19 cellular contexts compared by ENCODE assay signal in the genomic region with DNA sequence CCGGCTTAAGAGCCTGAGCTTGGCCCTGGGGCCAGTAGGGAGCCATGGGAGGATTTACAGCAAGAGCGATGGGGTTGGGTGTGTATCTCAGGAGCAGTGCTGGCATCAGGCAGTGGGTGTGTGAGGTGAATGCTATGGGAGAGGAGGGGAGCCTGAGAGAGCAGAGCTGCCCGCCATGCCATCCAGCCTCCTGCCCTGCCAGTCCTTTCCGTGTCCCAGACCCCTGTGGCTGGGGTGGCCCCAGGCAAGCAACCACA. TPM values are rescaled to one million over a fixed set of nuclear protein-coding genes. Genes with fewer than 3 reads are reported as not detected.
DNase-seq lines count a peak whose midpoint lies in the region; ATAC-seq and TF ChIP-seq lines count a peak whose summit lies in the region.
"Had no signal": no experiment of that assay in that cellular context is flagged by ENCODE, and none has a peak within 500 bp of the region (broad histone marks: within the 10 kb centered on the region; RNA-seq: fewer than 3 reads in every experiment).

No MANE protein-coding gene starts in this region.

- H3K27me3 Mint-ChIP-seq in nephron progenitor cell (ENCODE audit: low read depth, poor library complexity) = peaks cover 5% of the 10 kb centered on the region
- H3K27me3 Mint-ChIP-seq in type B pancreatic cell = no peaks in the 10 kb centered on the region
- H3K27me3 Mint-ChIP-seq: IgD-negative memory B cell had no signal

- H3K9me3 ChIP-seq in HUES48 (ENCODE audit: control insufficient read depth, insufficient read depth, low read length) (no peaks in the 10 kb centered on the region), duodenal mucosa (ENCODE audit: control insufficient read depth in 1 of 2, low read length in 2 of 2) (no peaks in the 10 kb centered on the region), thyroid gland (no peaks in the 10 kb centered on the region), breast epithelium (no peaks in the 10 kb centered on the region)
- H3K9me3 ChIP-seq: BLaER1, left lung, ovary, sigmoid colon, upper lobe of left lung had no signal

- H3K9me3 Mint-ChIP-seq in nephron progenitor cell = no peaks in the 10 kb centered on the region
- no peaks in the 10 kb centered on the region for H3K9me3 Mint-ChIP-seq in type B pancreatic cell
- H3K9me3 Mint-ChIP-seq: IgD-negative memory B cell had no signal

- H3K4me3 Mint-ChIP-seq in nephron progenitor cell = no peak overlapping the region
- H3K4me3 Mint-ChIP-seq in type B pancreatic cell = no peak overlapping the region
- H3K4me3 Mint-ChIP-seq: IgD-negative memory B cell had no signal

- TF ChIP-seq POLR2A in thyroid gland (IDR thresholded peaks at IDR 0.05) (no peak), breast epithelium (IDR thresholded peaks at IDR 0.05) (no peak)

- H3K4me1 ChIP-seq in HUES48 (ENCODE audit: control insufficient read depth, insufficient read depth, low read length) (no peaks in the 10 kb centered on the region), duodenal mucosa (ENCODE audit: control insufficient read depth in 1 of 2, insufficient read depth in 2 of 2, low read length in 2 of 2) (peaks cover 27 to 33% of the 10 kb centered on the region in 2 donors), thyroid gland (no peaks in the 10 kb centered on the region), breast epithelium (no peaks in the 10 kb centered on the region)
- H3K4me1 ChIP-seq: left lung, sigmoid colon, upper lobe of left lung had no signal

- WGBS in thyroid gland, 2 donors = 94 to 100% methylated on average over 4 of the region's 4 CpGs

- H3K36me3 ChIP-seq in HUES48 (ENCODE audit: control insufficient read depth, insufficient read depth, low read length) (peaks cover 69% of the 10 kb centered on the region), duodenal mucosa (ENCODE audit: control insufficient read depth in 1 of 2, insufficient read depth in 2 of 2, low read length in 2 of 2) (peaks cover 9 to 49% of the 10 kb centered on the region in 2 donors), thyroid gland (peaks cover 10% of the 10 kb centered on the region in 2 donors), breast epithelium (no peaks in the 10 kb centered on the region)
- H3K36me3 ChIP-seq: BLaER1, ovary had no signal

- H3K36me3 Mint-ChIP-seq in nephron progenitor cell (ENCODE audit: low read depth) = no peaks in the 10 kb centered on the region
- H3K36me3 Mint-ChIP-seq in type B pancreatic cell = no peaks in the 10 kb centered on the region

- H3K9ac ChIP-seq in HUES48 (ENCODE audit: low read depth, low read length) (no peak overlapping the region), duodenal mucosa (ENCODE audit: low read depth in 1 of 2, low read length in 2 of 2) (peak overlapping the region; percentile 40 to 65)
- H3K9ac ChIP-seq: BLaER1 had no signal

- no peak for TF ChIP-seq CTCF in nephron progenitor cell (IDR thresholded peaks at IDR 0.05)
- TF ChIP-seq CTCF in type B pancreatic cell (conservative IDR thresholded peaks at IDR 0.05) = no peak
- no peak for TF ChIP-seq CTCF in thyroid gland (IDR thresholded peaks at IDR 0.05)
- no peak for TF ChIP-seq CTCF in breast epithelium (IDR thresholded peaks at IDR 0.05)

- H3K27ac Mint-ChIP-seq in nephron progenitor cell (peak overlapping the region; percentile 54), type B pancreatic cell (peak overlapping the region; percentile 36)
- H3K27ac Mint-ChIP-seq: IgD-negative memory B cell had no signal

- H3K27me3 ChIP-seq in HUES48 (ENCODE audit: control insufficient read depth, insufficient read depth, low read length) = no peaks in the 10 kb centered on the region
- H3K27me3 ChIP-seq in duodenal mucosa (ENCODE audit: control insufficient read depth in 1 of 2, insufficient read depth in 2 of 2, low read length in 2 of 2) = no peaks in the 10 kb centered on the region
- H3K27me3 ChIP-seq in thyroid gland = no peaks in the 10 kb centered on the region
- H3K27me3 ChIP-seq in breast epithelium = no peaks in the 10 kb centered on the region
- H3K27me3 ChIP-seq: left lung, ovary, sigmoid colon, upper lobe of left lung had no signal

- intact Hi-C loops in thyroid gland (cut with DNase I) = no loop called here
- intact Hi-C loops in breast epithelium (cut with DNase I; ENCODE audit: low total_unique reads) = no loop called here
- intact Hi-C loops in Right ventricle myocardium inferior (cut with DNase I) = no loop called here

- ATAC-seq in Right ventricle myocardium inferior = no peak

- H3K27ac ChIP-seq in HUES48 (ENCODE audit: low read depth, low read length) = peak overlapping the region; percentile 58
- H3K27ac ChIP-seq in duodenal mucosa (ENCODE audit: low read depth, low read length) = peak overlapping the region; percentile 87
- H3K27ac ChIP-seq in thyroid gland = no peak overlapping the region
- no peak overlapping the region for H3K27ac ChIP-seq in breast epithelium
- H3K27ac ChIP-seq: BLaER1, left lung, ovary, sigmoid colon, upper lobe of left lung had no signal

- no peak overlapping the region for H3K4me3 ChIP-seq in HUES48 (ENCODE audit: low read depth, low read length)
- no peak overlapping the region for H3K4me3 ChIP-seq in duodenal mucosa (ENCODE audit: low read depth in 1 of 2, low read length in 2 of 2)
- no peak overlapping the region for H3K4me3 ChIP-seq in thyroid gland (replicated peaks in 1 of 3)
- H3K4me3 ChIP-seq in breast epithelium = no peak overlapping the region
- H3K4me3 ChIP-seq: BLaER1, left lung, ovary, sigmoid colon, upper lobe of left lung had no signal

- H3K4me1 Mint-ChIP-seq in nephron progenitor cell = peaks cover 36% of the 10 kb centered on the region
- H3K4me1 Mint-ChIP-seq in type B pancreatic cell (ENCODE audit: unreplicated experiment) = no peaks in the 10 kb centered on the region
- H3K4me1 Mint-ChIP-seq: IgD-negative memory B cell had no signal

- no peak for DNase-seq in nephron progenitor cell
- no peak for DNase-seq in type B pancreatic cell (ENCODE audit: extremely low spot score, unreplicated experiment)
- no peak for DNase-seq in thyroid gland
- no peak for DNase-seq in breast epithelium (ENCODE audit: low spot score in 2 of 2)
- no peak for DNase-seq in Right ventricle myocardium inferior (ENCODE audit: missing footprints)
- DNase-seq: MM.1S; NCI-H187 treated with DMSO at 0.1 percent for 48 hours; NCI-H446 treated with DMSO at 0.1 percent for 48 hours; ovary; sigmoid colon; stimulated activated naive CD4-positive, alpha-beta T cell treated with Interleukin-2 at 50 U/mL for 16 hours; upper lobe of left lung had no signal

RNA-seq across cellular contexts. Expression of gene FAM83G, which starts 23.3 kb away (rescaled TPM):
- total RNA-seq in type B pancreatic cell (ENCODE audit: low replicate concordance) (8.3 and 18.5 TPM in 2 replicates), thyroid gland (10 to 100 TPM; 11.9 to 21.3 (median 13.9) TPM), breast epithelium (10 to 100 TPM in 1 of 3 donors, 1 to 10 TPM in 2; 1.8 to 11.0 (median 7.2) TPM), Right ventricle myocardium inferior (2.7 TPM)

RNA-seq across cellular contexts. Expression of gene SLC5A10, which starts 29.3 kb away (rescaled TPM):
- total RNA-seq in type B pancreatic cell (ENCODE audit: low replicate concordance) (0.19 TPM in 1 of 2 replicates, not detected in the other), thyroid gland (not detected), breast epithelium (under 1 TPM in 1 of 3 donors, not detected in 2; 0.29 TPM), Right ventricle myocardium inferior (not detected)
- total RNA-seq: glomerular endothelial cell, H4, left lung, sigmoid colon, upper lobe of left lung had no signal

Comparison
In these comparisons a context has a peak if more than half of its experiments do, and no peak if none do; other contexts are left out.
1. H3K27ac ChIP-seq: peak in HUES48 (single experiment) and duodenal mucosa (single experiment); none in thyroid gland (0 of 3) and breast epithelium (0 of 2).